In genomic region chr3:114450008-114450596, GRCh38 we compare ENCODE assay signal across 11 cellular contexts.
DNase-seq lines count a peak whose midpoint lies in the region; ATAC-seq, FAIRE-seq and TF ChIP-seq lines count a peak whose summit lies in the region.
"Had no signal": no experiment of that assay in that cellular context is flagged by ENCODE, and none has a peak within 500 bp of the region (broad histone marks: within the 10 kb centered on the region; RNA-seq: fewer than 3 reads in every experiment).

No MANE protein-coding gene starts in this region.

- POLR2A ChIA-PET in OCI-LY7 (lab: Charles Lee): interaction anchor here (0.6 to 9.8 kb wide), 10 partner anchors 11 to 696 kb away, joined by 3 to 108 read pairs (median 4); no protein-coding TSS in a partner anchor

- peak; percentile 35 for ATAC-seq in HG02870 (IDR thresholded peaks at IDR 0.05; ENCODE audit: unreplicated experiment)
- no peak for ATAC-seq in gastroesophageal sphincter
- ATAC-seq in HG03108 (IDR thresholded peaks at IDR 0.05; ENCODE audit: unreplicated experiment): no peak
- ATAC-seq: stimulated activated naive CD8-positive, alpha-beta T cell treated with anti-CD3 and anti-CD28 coated beads, Interleukin-15, amount 100 ng/mL, for 72 hours had no signal

- CTCF ChIA-PET in OCI-LY7 (lab: Charles Lee; ENCODE audit: unreplicated experiment): interaction anchor here (0.6 to 1.1 kb wide), 2 partner anchors 14 to 22 kb away, joined by 4 read pairs; no protein-coding TSS in a partner anchor

- no peak for TF ChIP-seq EP300 in gastroesophageal sphincter (IDR thresholded peaks at IDR 0.05)

- H3K79me2 ChIP-seq in OCI-LY7 (ENCODE audit: insufficient read depth, low read depth, low read length): no peaks in the 10 kb centered on the region

- H3K9me3 ChIP-seq in OCI-LY7 (ENCODE audit: low read length) (no peaks in the 10 kb centered on the region), gastroesophageal sphincter (no peaks in the 10 kb centered on the region)

- peaks cover 31% of the 10 kb centered on the region for H3K4me1 Mint-ChIP-seq in progenitor cell of endocrine pancreas (ENCODE audit: low read depth)

- peak overlapping the region; percentile 89 for H3K4me2 ChIP-seq in OCI-LY7 (ENCODE audit: low read length)

- peak overlapping the region; percentile 76; the same call in 1 of the 2 replicates for H2AFZ ChIP-seq in OCI-LY7 (ENCODE audit: low read length)

- H3K36me3 Mint-ChIP-seq in progenitor cell of endocrine pancreas (ENCODE audit: insufficient read depth): no peaks in the 10 kb centered on the region

- H3K9me2 ChIP-seq in OCI-LY7 (ENCODE audit: insufficient read depth, low read length): no peaks in the 10 kb centered on the region

- TF ChIP-seq CTCF in OCI-LY7 (conservative IDR thresholded peaks at IDR 0.05; ENCODE audit: low read length) (no peak), progenitor cell of endocrine pancreas (IDR thresholded peaks at IDR 0.05; ENCODE audit: unreplicated experiment) (peak; percentile 17), gastroesophageal sphincter (IDR thresholded peaks at IDR 0.05) (no peak)

- TSS peak; percentile 13 for BruUV-seq in OCI-LY7 (replicated peaks; lab: Mats Ljungman, UMichigan)

- TF ChIP-seq POLR2A in GM18526 (IDR thresholded peaks at IDR 0.05; ENCODE audit: extremely low read depth, insufficient read length): peak; percentile 51
- no peak for TF ChIP-seq POLR2A in gastroesophageal sphincter (IDR thresholded peaks at IDR 0.05)

- H3K4me3 Mint-ChIP-seq in progenitor cell of endocrine pancreas (ENCODE audit: low read depth): no peak overlapping the region
- H3K4me3 Mint-ChIP-seq: stimulated activated naive CD8-positive, alpha-beta T cell treated with anti-CD3 and anti-CD28 coated beads, Interleukin-15, amount 100 ng/mL, for 72 hours had no signal

- 83 to 89% methylated on average over 7 of the region's 7 CpGs for WGBS in gastroesophageal sphincter (ENCODE audit: low coverage in 1 of 2), 2 donors

- H3K27ac Mint-ChIP-seq in progenitor cell of endocrine pancreas: no peak overlapping the region

- intact Hi-C loops in OCI-LY7 (cut with micrococcal nuclease; ENCODE audit: unreplicated experiment): loop anchor here (5.0 to 10.0 kb wide), 4 partner anchors 118 to 615 kb away; partner anchors contain the start of genes CCDC191, GRAMD1C and QTRT2

- no peaks in the 10 kb centered on the region for H3K36me3 ChIP-seq in OCI-LY7 (ENCODE audit: insufficient read depth, low read length)
- H3K36me3 ChIP-seq in gastroesophageal sphincter: no peaks in the 10 kb centered on the region

- H3K27ac ChIP-seq in OCI-LY7 (ENCODE audit: low read depth, low read length, poor library complexity, severe bottlenecking) (peak overlapping the region; percentile 56), gastroesophageal sphincter (peak overlapping the region in 1 of 4 donors; percentile 6)

- H3K4me1 ChIP-seq in OCI-LY7 (ENCODE audit: insufficient read depth, low read length, poor library complexity, severe bottlenecking): peaks cover 58% of the 10 kb centered on the region
- H3K4me1 ChIP-seq in gastroesophageal sphincter: peaks cover 0 to 55% (median 8%) of the 10 kb centered on the region in 3 donors

- DNase-seq in OCI-LY7 (ENCODE audit: low spot score): peak; percentile 54
- no peak for DNase-seq in progenitor cell of endocrine pancreas (ENCODE audit: low spot score, unreplicated experiment)
- no peak for DNase-seq in GM19239 (ENCODE audit: insufficient read length, low spot score)
- no peak for DNase-seq in HuH-7.5 (ENCODE audit: low spot score)
- DNase-seq: DMS153; SHP77; stimulated activated naive CD8-positive, alpha-beta T cell treated with anti-CD3 and anti-CD28 coated beads, Interleukin-15, amount 100 ng/mL, for 72 hours had no signal

- no peaks in the 10 kb centered on the region for H4K20me1 ChIP-seq in OCI-LY7 (ENCODE audit: insufficient read depth, low read length)

- H3K4me3 ChIP-seq in OCI-LY7 (ENCODE audit: low read depth, low read length, poor library complexity, severe bottlenecking) (peak overlapping the region; percentile 70), gastroesophageal sphincter (no peak overlapping the region)

- no peak for FAIRE-seq in GM19239 (lab: Jason Lieb, UNC)

- no peaks in the 10 kb centered on the region for H3K27me3 Mint-ChIP-seq in progenitor cell of endocrine pancreas
- H3K27me3 Mint-ChIP-seq: stimulated activated naive CD8-positive, alpha-beta T cell treated with anti-CD3 and anti-CD28 coated beads, Interleukin-15, amount 100 ng/mL, for 72 hours had no signal

- no peaks in the 10 kb centered on the region for H3K9me3 Mint-ChIP-seq in progenitor cell of endocrine pancreas (ENCODE audit: low read depth)
- H3K9me3 Mint-ChIP-seq: stimulated activated naive CD8-positive, alpha-beta T cell treated with anti-CD3 and anti-CD28 coated beads, Interleukin-15, amount 100 ng/mL, for 72 hours had no signal

- no peaks in the 10 kb centered on the region for H3K27me3 ChIP-seq in gastroesophageal sphincter
